1 cellular context compared by ENCODE assay signal in genomic region chr6:96923871-96924493, GRCh38.
A peak's percentile ranks its signal among the peaks of the same experiment; 100 is the strongest.
TF ChIP-seq lines count a peak whose summit lies in the region.

No MANE protein-coding gene starts in this region.

TF ChIP-seq in HEK293, 187 proteins besides CTCF, POLR2A, EP300 and RAD21 (continued from another document):
- TF ChIP-seq ZSCAN4 (tag by site-specific recombination; IDR thresholded peaks at IDR 0.05) (no peak), HOXD13 (CRISPR knock-in tag; IDR thresholded peaks at IDR 0.05; ENCODE audit: borderline replicate concordance) (no peak), ZBTB11 (tag by site-specific recombination; conservative IDR thresholded peaks at IDR 0.05; ENCODE audit: low read depth) (no peak), ZNF473 (tag by site-specific recombination; IDR thresholded peaks at IDR 0.05) (no peak), GFI1B (tag by site-specific recombination; IDR thresholded peaks at IDR 0.05) (no peak), ZNF354C (tag by site-specific recombination; IDR thresholded peaks at IDR 0.05; ENCODE audit: borderline replicate concordance, low read depth) (no peak), ZNF560 (tag by site-specific recombination; IDR thresholded peaks at IDR 0.05; ENCODE audit: borderline replicate concordance) (no peak), ZNF571 (tag by site-specific recombination; IDR thresholded peaks at IDR 0.05) (no peak), ZBTB20 (tag by site-specific recombination; IDR thresholded peaks at IDR 0.05) (peak; percentile 50; the same call in 1 of the 2 replicates), ZNF138 (tag by site-specific recombination; IDR thresholded peaks at IDR 0.05; ENCODE audit: borderline replicate concordance) (no peak), ZBTB10 (tag by site-specific recombination; IDR thresholded peaks at IDR 0.05) (no peak), BCL6B (tag by site-specific recombination; IDR thresholded peaks at IDR 0.05) (no peak), ZNF433 (tag by site-specific recombination; IDR thresholded peaks at IDR 0.05; ENCODE audit: low read depth) (no peak), ZBTB48 (tag by site-specific recombination; IDR thresholded peaks at IDR 0.05) (no peak), ZNF10 (tag by site-specific recombination; IDR thresholded peaks at IDR 0.05) (0 out of 2 replicates have a peak, but pooled peaks have one; percentile 13), ZNF692 (tag by site-specific recombination; IDR thresholded peaks at IDR 0.05) (0 out of 2 replicates have a peak, but pooled peaks have one; percentile 12), ZNF561 (tag by site-specific recombination; IDR thresholded peaks at IDR 0.05; ENCODE audit: borderline replicate concordance) (no peak), ZNF248 (tag by site-specific recombination; IDR thresholded peaks at IDR 0.05) (no peak), AEBP2 (tag by site-specific recombination; IDR thresholded peaks at IDR 0.05; ENCODE audit: borderline replicate concordance) (no peak), ZNF76 (tag by site-specific recombination; IDR thresholded peaks at IDR 0.05; ENCODE audit: borderline replicate concordance, low read depth) (no peak), ZNF621 (tag by site-specific recombination; IDR thresholded peaks at IDR 0.05) (no peak), ZNF664 (tag by site-specific recombination; IDR thresholded peaks at IDR 0.05) (no peak), ZNF398 (tag by site-specific recombination; IDR thresholded peaks at IDR 0.05) (no peak), SP3 (tag by site-specific recombination; IDR thresholded peaks at IDR 0.05) (no peak), ZSCAN30 (tag by site-specific recombination; IDR thresholded peaks at IDR 0.05) (peak; percentile 53), GLIS1 (tag by site-specific recombination; IDR thresholded peaks at IDR 0.05) (no peak), ZEB2 (tag by site-specific recombination; IDR thresholded peaks at IDR 0.05) (no peak), ZNF488 (tag by site-specific recombination; IDR thresholded peaks at IDR 0.05) (no peak), ZNF792 (tag by site-specific recombination; IDR thresholded peaks at IDR 0.05) (no peak), ZBTB21 (tag by site-specific recombination; IDR thresholded peaks at IDR 0.05) (no peak), ZNF324 (tag by site-specific recombination; IDR thresholded peaks at IDR 0.05) (no peak), SP7 (tag by site-specific recombination; IDR thresholded peaks at IDR 0.05) (peak; percentile 16; the same call in 1 of the 2 replicates), ZNF514 (tag by site-specific recombination; IDR thresholded peaks at IDR 0.05) (no peak), ZNF501 (tag by site-specific recombination; IDR thresholded peaks at IDR 0.05) (0 out of 2 replicates have a peak, but pooled peaks have one; percentile 17), HOXA7 (CRISPR knock-in tag; IDR thresholded peaks at IDR 0.05; ENCODE audit: borderline replicate concordance) (no peak), ZNF132 (tag by site-specific recombination; IDR thresholded peaks at IDR 0.05; ENCODE audit: borderline replicate concordance) (no peak), ZXDB (tag by site-specific recombination; IDR thresholded peaks at IDR 0.05) (peak; percentile 22), ZNF585B (tag by site-specific recombination; IDR thresholded peaks at IDR 0.05) (no peak), ZNF658 (tag by site-specific recombination; IDR thresholded peaks at IDR 0.05) (no peak), ZNF169 (tag by site-specific recombination; IDR thresholded peaks at IDR 0.05) (no peak)
